10 cellular contexts compared by ENCODE assay signal in the genomic region with DNA sequence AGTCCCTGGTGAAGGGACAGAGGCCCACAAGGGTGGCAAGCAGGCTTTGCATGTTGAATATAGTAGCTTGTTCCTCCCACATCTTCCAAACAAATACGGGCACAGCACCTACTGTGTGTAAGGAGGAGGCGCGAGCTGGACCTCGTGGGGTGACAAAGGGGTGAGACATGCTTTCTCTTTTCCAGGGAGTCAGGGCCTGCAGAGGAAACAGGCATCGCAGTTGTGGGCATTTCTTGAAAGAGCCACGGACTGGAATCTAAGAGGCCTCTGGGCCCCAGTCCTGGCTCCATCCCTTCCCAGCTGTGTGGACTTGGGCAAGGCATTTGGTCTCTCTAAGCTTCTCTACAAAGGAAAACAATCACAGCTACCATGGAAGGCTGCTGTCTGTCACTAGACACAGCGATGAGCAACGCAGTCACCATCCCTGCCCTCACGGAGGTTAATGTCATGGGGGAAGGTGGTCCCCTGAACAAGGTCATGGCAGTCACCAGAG.
A peak's percentile ranks its signal among the peaks of the same experiment; 100 is the strongest.
DNase-seq lines count a peak whose midpoint lies in the region; ATAC-seq and TF ChIP-seq lines count a peak whose summit lies in the region.
"Had no signal": no experiment of that assay in that cellular context is flagged by ENCODE, and none has a peak within 500 bp of the region (broad histone marks: within the 10 kb centered on the region; RNA-seq: fewer than 3 reads in every experiment).

No MANE protein-coding gene starts in this region.

- ATAC-seq in GM18868 (IDR thresholded peaks at IDR 0.05; ENCODE audit: unreplicated experiment): no peak

- H3K9me3 ChIP-seq in adipocyte (ENCODE audit: control insufficient read depth, low read length) (no peaks in the 10 kb centered on the region), tibial artery (no peaks in the 10 kb centered on the region)

- H3K27ac ChIP-seq in tibial artery: peak overlapping the region; percentile 94 to 97

- H3K27me3 Mint-ChIP-seq in nephron progenitor cell (ENCODE audit: low read depth, poor library complexity): peaks cover 7% of the 10 kb centered on the region

- H3K27me3 ChIP-seq in adipocyte (replicated peaks; ENCODE audit: control insufficient read depth, insufficient read depth, low read length): no peaks in the 10 kb centered on the region
- H3K27me3 ChIP-seq in tibial artery: no peaks in the 10 kb centered on the region

- H3K4me3 ChIP-seq in adipocyte (ENCODE audit: low read length) (peak overlapping the region; percentile 26), tibial artery (no peak overlapping the region)

- H3K27ac Mint-ChIP-seq in nephron progenitor cell: peak overlapping the region; percentile 80

- H3K9ac ChIP-seq in adipocyte (ENCODE audit: low read length): peak overlapping the region; percentile 84

- no peak overlapping the region for H3K4me3 Mint-ChIP-seq in nephron progenitor cell

- DNase-seq in adipocyte (ENCODE audit: low read depth) (peak; percentile 53), fibroblast of gingiva (ENCODE audit: low read depth) (peak; percentile 58), nephron progenitor cell (no peak), tibial artery (no peak), AML-193 (lab: John Stamatoyannopoulos, UW) (no peak), NCI-H226 (no peak)
- no peak for DNase-seq in activated CD4-positive, CD25-positive, alpha-beta regulatory T cell (lab: John Stamatoyannopoulos, UW)
- DNase-seq: DMS153, NCI-H1105 treated with DMSO at 0.1 percent for 48 hours had no signal

- no peaks in the 10 kb centered on the region for H3K36me3 Mint-ChIP-seq in nephron progenitor cell (ENCODE audit: low read depth)

- H3K4me1 Mint-ChIP-seq in nephron progenitor cell: peaks cover 73% of the 10 kb centered on the region

- intact Hi-C loops in tibial artery (cut with DNase I; ENCODE audit: low total_unique reads): loop anchor here (2.0 kb wide), 1 partner anchor 14 kb away; a partner anchor contains a TSS

- TF ChIP-seq CTCF in nephron progenitor cell (IDR thresholded peaks at IDR 0.05) (no peak), tibial artery (IDR thresholded peaks at IDR 0.05) (no peak)

- no peaks in the 10 kb centered on the region for H3K9me3 Mint-ChIP-seq in nephron progenitor cell

- peaks cover 65% of the 10 kb centered on the region for H3K4me1 ChIP-seq in adipocyte (ENCODE audit: control insufficient read depth, insufficient read depth, low read length)
- peaks cover 9 to 76% (median 72%) of the 10 kb centered on the region in 4 donors for H3K4me1 ChIP-seq in tibial artery

- H3K36me3 ChIP-seq in adipocyte (ENCODE audit: control insufficient read depth, insufficient read depth, low read length, severe bottlenecking) (no peaks in the 10 kb centered on the region), tibial artery (no peaks in the 10 kb centered on the region)

Comparison
In these comparisons a context has a peak if more than half of its experiments do, and no peak if none do; other contexts are left out.
1. DNase-seq: peak in adipocyte (single experiment) and fibroblast of gingiva (single experiment); none in nephron progenitor cell (single experiment), tibial artery (0 of 2), activated CD4-positive, CD25-positive, alpha-beta regulatory T cell (0 of 4), AML-193 (0 of 2) and NCI-H226 (single experiment).